In the genomic region with DNA sequence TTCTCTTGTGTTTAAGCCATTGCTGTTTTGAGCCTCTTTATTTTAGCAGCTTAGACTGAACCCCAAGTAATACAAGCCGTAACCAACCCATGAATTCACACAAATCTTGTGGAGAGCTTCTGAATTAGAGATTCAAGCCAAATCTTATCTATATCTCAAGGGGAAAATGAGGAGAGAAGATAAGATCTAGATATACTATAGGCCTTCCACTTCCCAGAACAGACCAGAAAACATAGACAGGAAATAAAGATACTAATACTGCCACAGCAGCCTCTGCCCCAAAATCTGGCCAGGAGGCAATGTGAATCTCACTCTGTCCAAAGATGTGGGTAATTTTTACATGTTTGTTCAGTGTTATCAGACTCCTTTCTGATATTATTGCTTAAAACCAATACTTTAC, we compare ENCODE assay signal across 21 cellular contexts.
"Had no signal": no experiment of that assay in that cellular context is flagged by ENCODE, and none has a peak within 500 bp of the region (broad histone marks: within the 10 kb centered on the region; RNA-seq: fewer than 3 reads in every experiment).

No MANE protein-coding gene starts in this region.

- FAIRE-seq: kidney, pancreas, small intestine, urothelium cell line had no signal

- H3K27me3 Mint-ChIP-seq: memory B cell, type B pancreatic cell had no signal

- H3K27ac Mint-ChIP-seq: memory B cell, nephron, progenitor cell of endocrine pancreas, type B pancreatic cell had no signal

- ATAC-seq: foreskin keratinocyte, left cardiac atrium, lower lobe of right lung, pancreas, right cardiac atrium had no signal

- H3K9me3 ChIP-seq: lower lobe of right lung, pancreas, suprapubic skin, thyroid gland had no signal

- DNase-seq: dermis blood vessel endothelial cell; foreskin keratinocyte; kidney; left cardiac atrium; left ventricle myocardium inferior; lower lobe of right lung; midbrain; occipital lobe; pancreas; right cardiac atrium; small intestine; stimulated activated CD4-positive, alpha-beta T cell treated with anti-CD3 and anti-CD28 coated beads, Interleukin-2, amount 100 ng/mL, for 48 hours; stimulated activated naive CD4-positive, alpha-beta T cell treated with Interleukin-2 at 50 U/mL for 16 hours; thyroid gland had no signal

- H3K4me3 ChIP-seq: hepatocyte, left ventricle myocardium inferior, lower lobe of right lung, pancreas, suprapubic skin, thyroid gland had no signal

- H3K4me1 Mint-ChIP-seq: nephron had no signal

- H3K27ac ChIP-seq: foreskin keratinocyte, hepatocyte, left ventricle myocardium inferior, lower lobe of right lung, pancreas, suprapubic skin, thyroid gland had no signal

- H3K27me3 ChIP-seq: foreskin keratinocyte, hepatocyte, pancreas, suprapubic skin, thyroid gland had no signal

- H3K4me1 ChIP-seq: foreskin keratinocyte, lower lobe of right lung, pancreas, thyroid gland had no signal

- H3K4me3 Mint-ChIP-seq: memory B cell, nephron, type B pancreatic cell had no signal

- H3K36me3 ChIP-seq: left ventricle myocardium inferior, lower lobe of right lung, pancreas, suprapubic skin, thyroid gland had no signal

- H3K36me3 Mint-ChIP-seq: type B pancreatic cell had no signal
